ENCODE assay signal across 1 cellular context in genomic region chr1:67685067-67685557, GRCh38.
A peak's percentile ranks its signal among the peaks of the same experiment; 100 is the strongest.
TF ChIP-seq lines count a peak whose summit lies in the region.

A gene with protein sequence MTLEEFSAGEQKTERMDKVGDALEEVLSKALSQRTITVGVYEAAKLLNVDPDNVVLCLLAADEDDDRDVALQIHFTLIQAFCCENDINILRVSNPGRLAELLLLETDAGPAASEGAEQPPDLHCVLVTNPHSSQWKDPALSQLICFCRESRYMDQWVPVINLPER (plus strand): TSS chr1:67685201. CDS start chr1:67685495, 294 bp downstream.

TF ChIP-seq in HepG2, 621 proteins besides CTCF, POLR2A, EP300 and RAD21 (continued from another document and continues in another):
- TF ChIP-seq, protein P1, sequence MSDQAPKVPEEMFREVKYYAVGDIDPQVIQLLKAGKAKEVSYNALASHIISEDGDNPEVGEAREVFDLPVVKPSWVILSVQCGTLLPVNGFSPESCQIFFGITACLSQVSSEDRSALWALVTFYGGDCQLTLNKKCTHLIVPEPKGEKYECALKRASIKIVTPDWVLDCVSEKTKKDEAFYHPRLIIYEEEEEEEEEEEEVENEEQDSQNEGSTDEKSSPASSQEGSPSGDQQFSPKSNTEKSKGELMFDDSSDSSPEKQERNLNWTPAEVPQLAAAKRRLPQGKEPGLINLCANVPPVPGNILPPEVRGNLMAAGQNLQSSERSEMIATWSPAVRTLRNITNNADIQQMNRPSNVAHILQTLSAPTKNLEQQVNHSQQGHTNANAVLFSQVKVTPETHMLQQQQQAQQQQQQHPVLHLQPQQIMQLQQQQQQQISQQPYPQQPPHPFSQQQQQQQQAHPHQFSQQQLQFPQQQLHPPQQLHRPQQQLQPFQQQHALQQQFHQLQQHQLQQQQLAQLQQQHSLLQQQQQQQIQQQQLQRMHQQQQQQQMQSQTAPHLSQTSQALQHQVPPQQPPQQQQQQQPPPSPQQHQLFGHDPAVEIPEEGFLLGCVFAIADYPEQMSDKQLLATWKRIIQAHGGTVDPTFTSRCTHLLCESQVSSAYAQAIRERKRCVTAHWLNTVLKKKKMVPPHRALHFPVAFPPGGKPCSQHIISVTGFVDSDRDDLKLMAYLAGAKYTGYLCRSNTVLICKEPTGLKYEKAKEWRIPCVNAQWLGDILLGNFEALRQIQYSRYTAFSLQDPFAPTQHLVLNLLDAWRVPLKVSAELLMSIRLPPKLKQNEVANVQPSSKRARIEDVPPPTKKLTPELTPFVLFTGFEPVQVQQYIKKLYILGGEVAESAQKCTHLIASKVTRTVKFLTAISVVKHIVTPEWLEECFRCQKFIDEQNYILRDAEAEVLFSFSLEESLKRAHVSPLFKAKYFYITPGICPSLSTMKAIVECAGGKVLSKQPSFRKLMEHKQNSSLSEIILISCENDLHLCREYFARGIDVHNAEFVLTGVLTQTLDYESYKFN (CRISPR knock-in tag; conservative IDR thresholded peaks at IDR 0.05) = peak; percentile 36; the same call in 1 of the 2 replicates
- TF ChIP-seq ZNF468 (CRISPR knock-in tag; IDR thresholded peaks at IDR 0.05) (no peak), UBTF (CRISPR knock-in tag; IDR thresholded peaks at IDR 0.05) (peak; percentile 99), ZNF83 (CRISPR knock-in tag; IDR thresholded peaks at IDR 0.05; ENCODE audit: borderline replicate concordance) (no peak; the same call in 1 of the 2 replicates), ZBTB20 (CRISPR knock-in tag; IDR thresholded peaks at IDR 0.05; ENCODE audit: borderline replicate concordance, low read depth) (peak; percentile 64; the same call in 1 of the 2 replicates), CBX2 (IDR thresholded peaks at IDR 0.05; ENCODE audit: low read depth, low read length) (no peak; the same call in 1 of the 2 replicates), CBX2 (CRISPR knock-in tag; IDR thresholded peaks at IDR 0.05; ENCODE audit: low read depth) (peak; percentile 77; the same call in 1 of the 2 replicates), ZNF784 (CRISPR knock-in tag; IDR thresholded peaks at IDR 0.05; ENCODE audit: borderline replicate concordance) (peak; percentile 91), ZNF260 (CRISPR knock-in tag; IDR thresholded peaks at IDR 0.05; ENCODE audit: borderline replicate concordance, low read depth) (no peak), TAF1 (CRISPR knock-in tag; IDR thresholded peaks at IDR 0.05) (peak; percentile 100), ZNF772 (CRISPR knock-in tag; IDR thresholded peaks at IDR 0.05) (peak; percentile 49; the same call in 1 of the 2 replicates), SP4 (CRISPR knock-in tag; IDR thresholded peaks at IDR 0.05) (peak; percentile 71), TBX2 (CRISPR knock-in tag; IDR thresholded peaks at IDR 0.05; ENCODE audit: borderline replicate concordance) (peak; percentile 78), STAT5B (CRISPR knock-in tag; IDR thresholded peaks at IDR 0.05) (0 out of 2 replicates have a peak, but pooled peaks have one; percentile 72), ZBTB1 (CRISPR knock-in tag; IDR thresholded peaks at IDR 0.05; ENCODE audit: borderline replicate concordance) (no peak), ZNF280D (CRISPR knock-in tag; IDR thresholded peaks at IDR 0.05) (no peak), DPF2 (CRISPR knock-in tag; IDR thresholded peaks at IDR 0.05; ENCODE audit: borderline replicate concordance, low read depth) (no peak), FOXO1 (CRISPR knock-in tag; IDR thresholded peaks at IDR 0.05) (peak; percentile 84), MXD4 (CRISPR knock-in tag; IDR thresholded peaks at IDR 0.05) (peak; percentile 73; the same call in 1 of the 2 replicates), CENPX (CRISPR knock-in tag; IDR thresholded peaks at IDR 0.05) (no peak), ZNF710 (CRISPR knock-in tag; IDR thresholded peaks at IDR 0.05; ENCODE audit: borderline replicate concordance) (peak; percentile 61; the same call in 1 of the 2 replicates), THAP8 (CRISPR knock-in tag; IDR thresholded peaks at IDR 0.05; ENCODE audit: borderline replicate concordance) (no peak; the same call in 1 of the 2 replicates), SMAD9 (CRISPR knock-in tag; IDR thresholded peaks at IDR 0.05) (no peak), TAF15 (IDR thresholded peaks at IDR 0.05; ENCODE audit: low read depth, low read length, poor library complexity, severe bottlenecking) (peak; percentile 80), TIGD3 (CRISPR knock-in tag; IDR thresholded peaks at IDR 0.05; ENCODE audit: borderline replicate concordance) (no peak), POLR2AphosphoS2 (IDR thresholded peaks at IDR 0.05; ENCODE audit: low read depth, low read length) (peak; percentile 98), ZGPAT (CRISPR knock-in tag; IDR thresholded peaks at IDR 0.05) (peak; percentile 94), PAWR (CRISPR knock-in tag; IDR thresholded peaks at IDR 0.05; ENCODE audit: borderline replicate concordance) (no peak), ZKSCAN8 (CRISPR knock-in tag; IDR thresholded peaks at IDR 0.05; ENCODE audit: borderline replicate concordance) (0 out of 2 replicates have a peak, but pooled peaks have one; percentile 33), FOSL2 (CRISPR knock-in tag; IDR thresholded peaks at IDR 0.05) (peak; percentile 58), ZNF879 (CRISPR knock-in tag; IDR thresholded peaks at IDR 0.05) (no peak; the same call in 1 of the 2 replicates), AGO1 (IDR thresholded peaks at IDR 0.05; ENCODE audit: low read depth, low read length, poor library complexity, severe bottlenecking) (no peak), JUND (CRISPR knock-in tag; IDR thresholded peaks at IDR 0.05) (peak; percentile 33; the same call in 1 of the 2 replicates), ADNP (CRISPR knock-in tag; IDR thresholded peaks at IDR 0.05) (no peak), TGIF2 (CRISPR knock-in tag; IDR thresholded peaks at IDR 0.05) (no peak; the same call in 1 of the 2 replicates)
- TF ChIP-seq, protein P2, sequence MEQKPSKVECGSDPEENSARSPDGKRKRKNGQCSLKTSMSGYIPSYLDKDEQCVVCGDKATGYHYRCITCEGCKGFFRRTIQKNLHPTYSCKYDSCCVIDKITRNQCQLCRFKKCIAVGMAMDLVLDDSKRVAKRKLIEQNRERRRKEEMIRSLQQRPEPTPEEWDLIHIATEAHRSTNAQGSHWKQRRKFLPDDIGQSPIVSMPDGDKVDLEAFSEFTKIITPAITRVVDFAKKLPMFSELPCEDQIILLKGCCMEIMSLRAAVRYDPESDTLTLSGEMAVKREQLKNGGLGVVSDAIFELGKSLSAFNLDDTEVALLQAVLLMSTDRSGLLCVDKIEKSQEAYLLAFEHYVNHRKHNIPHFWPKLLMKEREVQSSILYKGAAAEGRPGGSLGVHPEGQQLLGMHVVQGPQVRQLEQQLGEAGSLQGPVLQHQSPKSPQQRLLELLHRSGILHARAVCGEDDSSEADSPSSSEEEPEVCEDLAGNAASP (CRISPR knock-in tag; IDR thresholded peaks at IDR 0.05; ENCODE audit: borderline replicate concordance) = peak; percentile 87
